Comparison of ENCODE assay signal across 11 cellular contexts in the genomic region with DNA sequence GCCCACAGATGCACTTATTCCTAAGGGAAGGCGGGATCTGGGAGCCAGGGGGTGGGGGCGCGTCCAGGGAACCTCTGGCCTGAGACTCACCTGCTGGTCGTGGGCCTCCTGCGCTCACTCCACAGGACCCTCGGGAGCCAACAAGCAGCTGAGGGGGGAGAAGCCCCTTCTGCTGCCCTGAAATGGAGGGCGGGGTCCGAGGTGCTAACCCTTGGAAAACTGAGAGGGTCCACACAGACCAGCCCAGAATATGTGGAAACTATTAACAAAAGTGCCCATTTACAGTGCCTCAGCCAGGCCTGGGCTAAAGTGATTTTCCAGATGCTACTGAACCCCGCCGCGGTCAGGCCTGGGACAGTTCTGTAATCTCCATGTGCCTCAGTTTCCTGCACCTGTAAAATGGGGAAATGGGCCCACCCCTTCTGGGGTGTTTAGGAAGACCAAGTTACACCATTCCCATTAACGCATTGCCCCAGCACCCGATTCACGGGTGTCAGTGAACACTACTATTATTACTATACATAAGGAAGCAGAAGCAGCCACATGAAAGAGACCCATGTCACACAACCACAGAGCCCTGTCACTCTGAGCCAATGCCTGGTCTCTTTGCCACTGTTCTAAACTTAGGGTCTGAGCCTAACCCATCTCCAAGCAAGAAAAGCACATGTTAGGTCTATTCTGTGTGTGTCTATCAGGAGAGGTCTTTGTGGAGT. TPM values are rescaled to one million over a fixed set of nuclear protein-coding genes. Genes with fewer than 3 reads are reported as not detected.
A peak's percentile ranks its signal among the peaks of the same experiment; 100 is the strongest.
DNase-seq lines count a peak whose midpoint lies in the region; ATAC-seq and TF ChIP-seq lines count a peak whose summit lies in the region.
"Had no signal": no experiment of that assay in that cellular context is flagged by ENCODE, and none has a peak within 500 bp of the region (broad histone marks: within the 10 kb centered on the region; RNA-seq: fewer than 3 reads in every experiment).

No MANE protein-coding gene starts in this region.

- no peak overlapping the region for H3K27ac Mint-ChIP-seq in activated naive CD8-positive, alpha-beta T cell treated with anti-CD3 and anti-CD28 coated beads, Interleukin-2, amount 10 ng/mL, durations not matched to agents 7 days and 5 days
- no peak overlapping the region for H3K27ac Mint-ChIP-seq in activated naive CD8-positive, alpha-beta T cell treated with anti-CD3 and anti-CD28 coated beads for 36 hours
- H3K27ac Mint-ChIP-seq in natural killer cell (no peak overlapping the region), type B pancreatic cell (no peak overlapping the region)

- POLR2A ChIA-PET in activated naive CD8-positive, alpha-beta T cell treated with anti-CD3 and anti-CD28 coated beads, Interleukin-2, amount 10 ng/mL, durations not matched to agents 7 days and 5 days (lab: Charles Lee), result no interaction called here

- no peaks in the 10 kb centered on the region for H3K9me3 Mint-ChIP-seq in activated naive CD8-positive, alpha-beta T cell treated with anti-CD3 and anti-CD28 coated beads, Interleukin-2, amount 10 ng/mL, durations not matched to agents 7 days and 5 days
- H3K9me3 Mint-ChIP-seq in activated naive CD8-positive, alpha-beta T cell treated with anti-CD3 and anti-CD28 coated beads for 36 hours, result no peaks in the 10 kb centered on the region
- H3K9me3 Mint-ChIP-seq in natural killer cell (no peaks in the 10 kb centered on the region), type B pancreatic cell (no peaks in the 10 kb centered on the region)

- peaks cover 8% of the 10 kb centered on the region for H3K4me1 Mint-ChIP-seq in activated naive CD8-positive, alpha-beta T cell treated with anti-CD3 and anti-CD28 coated beads, Interleukin-2, amount 10 ng/mL, durations not matched to agents 7 days and 5 days
- H3K4me1 Mint-ChIP-seq in activated naive CD8-positive, alpha-beta T cell treated with anti-CD3 and anti-CD28 coated beads for 36 hours, result peaks cover 3% of the 10 kb centered on the region
- no peaks in the 10 kb centered on the region for H3K4me1 Mint-ChIP-seq in natural killer cell
- no peaks in the 10 kb centered on the region for H3K4me1 Mint-ChIP-seq in type B pancreatic cell (ENCODE audit: unreplicated experiment)

- no peaks in the 10 kb centered on the region for H3K36me3 Mint-ChIP-seq in activated naive CD8-positive, alpha-beta T cell treated with anti-CD3 and anti-CD28 coated beads, Interleukin-2, amount 10 ng/mL, durations not matched to agents 7 days and 5 days
- H3K36me3 Mint-ChIP-seq in activated naive CD8-positive, alpha-beta T cell treated with anti-CD3 and anti-CD28 coated beads for 36 hours, result no peaks in the 10 kb centered on the region
- no peaks in the 10 kb centered on the region for H3K36me3 Mint-ChIP-seq in natural killer cell
- H3K36me3 Mint-ChIP-seq in type B pancreatic cell, result no peaks in the 10 kb centered on the region

- no peak for DNase-seq in activated naive CD8-positive, alpha-beta T cell treated with anti-CD3 and anti-CD28 coated beads, Interleukin-2, amount 10 ng/mL, durations not matched to agents 7 days and 5 days
- no peak for DNase-seq in activated naive CD8-positive, alpha-beta T cell treated with anti-CD3 and anti-CD28 coated beads for 36 hours
- peak; percentile 4 for DNase-seq in central memory CD4-positive, alpha-beta T cell
- no peak for DNase-seq in natural killer cell
- DNase-seq in type B pancreatic cell (ENCODE audit: extremely low spot score, unreplicated experiment), result no peak
- no peak for DNase-seq in NCI-H510A (lab: John Stamatoyannopoulos, UW)
- no peak for DNase-seq in A172 (ENCODE audit: low spot score)
- DNase-seq: stimulated activated CD4-positive, alpha-beta T cell treated with anti-CD3 and anti-CD28 coated beads, Interleukin-4, amount 100 ng/mL, for 24 hours had no signal

- H3K4me3 Mint-ChIP-seq in activated naive CD8-positive, alpha-beta T cell treated with anti-CD3 and anti-CD28 coated beads, Interleukin-2, amount 10 ng/mL, durations not matched to agents 7 days and 5 days, result peak overlapping the region; percentile 22
- H3K4me3 Mint-ChIP-seq in activated naive CD8-positive, alpha-beta T cell treated with anti-CD3 and anti-CD28 coated beads for 36 hours, result no peak overlapping the region
- H3K4me3 Mint-ChIP-seq in natural killer cell, result peak overlapping the region; percentile 62
- peak overlapping the region; percentile 66 for H3K4me3 Mint-ChIP-seq in type B pancreatic cell

- TF ChIP-seq CTCF in natural killer cell (IDR thresholded peaks at IDR 0.05) (no peak), type B pancreatic cell (conservative IDR thresholded peaks at IDR 0.05) (no peak)

- peak; percentile 69 for ATAC-seq in activated naive CD8-positive, alpha-beta T cell treated with anti-CD3 and anti-CD28 coated beads, Interleukin-2, amount 10 ng/mL, durations not matched to agents 7 days and 5 days (ENCODE audit: low read depth)
- ATAC-seq in natural killer cell, result no peak
- ATAC-seq in GM18867 (IDR thresholded peaks at IDR 0.05; ENCODE audit: unreplicated experiment), result no peak

- intact Hi-C loops in natural killer cell (cut with micrococcal nuclease), result no loop called here

- H3K27me3 Mint-ChIP-seq in activated naive CD8-positive, alpha-beta T cell treated with anti-CD3 and anti-CD28 coated beads, Interleukin-2, amount 10 ng/mL, durations not matched to agents 7 days and 5 days, result peaks cover 69% of the 10 kb centered on the region
- H3K27me3 Mint-ChIP-seq in activated naive CD8-positive, alpha-beta T cell treated with anti-CD3 and anti-CD28 coated beads for 36 hours, result peaks cover 33% of the 10 kb centered on the region
- H3K27me3 Mint-ChIP-seq in natural killer cell (ENCODE audit: low read depth in 2 of 2) (peaks cover 11 to 12% of the 10 kb centered on the region in 2 donors), type B pancreatic cell (peaks cover 54% of the 10 kb centered on the region)

RNA-seq across cellular contexts. Expression of gene VSTM4, which starts 0.6 kb away (rescaled TPM):
- total RNA-seq in activated naive CD8-positive, alpha-beta T cell treated with anti-CD3 and anti-CD28 coated beads, Interleukin-2, amount 10 ng/mL, durations not matched to agents 7 days and 5 days, result not detected
- total RNA-seq in activated naive CD8-positive, alpha-beta T cell treated with anti-CD3 and anti-CD28 coated beads for 36 hours, result not detected
- total RNA-seq in natural killer cell (under 1 TPM; 0.38 to 0.57 (median 0.45) TPM), type B pancreatic cell (ENCODE audit: low replicate concordance) (0.12 and 2.6 TPM in 2 replicates)
- total RNA-seq in A172 (2014; rRNA removed; shearing (Covaris generic)), result 2.4 and 2.6 TPM in 2 replicates

RNA-seq across cellular contexts. Expression of gene FAM170B, which starts 17.9 kb away (rescaled TPM):
- not detected for total RNA-seq in activated naive CD8-positive, alpha-beta T cell treated with anti-CD3 and anti-CD28 coated beads, Interleukin-2, amount 10 ng/mL, durations not matched to agents 7 days and 5 days
- total RNA-seq in activated naive CD8-positive, alpha-beta T cell treated with anti-CD3 and anti-CD28 coated beads for 36 hours, result not detected
- total RNA-seq in natural killer cell, result not detected
- not detected in 2 replicates for total RNA-seq in type B pancreatic cell (ENCODE audit: low replicate concordance)
- total RNA-seq in A172 (2014; rRNA removed; shearing (Covaris generic)), result not detected in 2 replicates
- total RNA-seq: HT1080, lung microvascular endothelial cell had no signal
